8 cellular contexts compared by ENCODE assay signal in the genomic region with DNA sequence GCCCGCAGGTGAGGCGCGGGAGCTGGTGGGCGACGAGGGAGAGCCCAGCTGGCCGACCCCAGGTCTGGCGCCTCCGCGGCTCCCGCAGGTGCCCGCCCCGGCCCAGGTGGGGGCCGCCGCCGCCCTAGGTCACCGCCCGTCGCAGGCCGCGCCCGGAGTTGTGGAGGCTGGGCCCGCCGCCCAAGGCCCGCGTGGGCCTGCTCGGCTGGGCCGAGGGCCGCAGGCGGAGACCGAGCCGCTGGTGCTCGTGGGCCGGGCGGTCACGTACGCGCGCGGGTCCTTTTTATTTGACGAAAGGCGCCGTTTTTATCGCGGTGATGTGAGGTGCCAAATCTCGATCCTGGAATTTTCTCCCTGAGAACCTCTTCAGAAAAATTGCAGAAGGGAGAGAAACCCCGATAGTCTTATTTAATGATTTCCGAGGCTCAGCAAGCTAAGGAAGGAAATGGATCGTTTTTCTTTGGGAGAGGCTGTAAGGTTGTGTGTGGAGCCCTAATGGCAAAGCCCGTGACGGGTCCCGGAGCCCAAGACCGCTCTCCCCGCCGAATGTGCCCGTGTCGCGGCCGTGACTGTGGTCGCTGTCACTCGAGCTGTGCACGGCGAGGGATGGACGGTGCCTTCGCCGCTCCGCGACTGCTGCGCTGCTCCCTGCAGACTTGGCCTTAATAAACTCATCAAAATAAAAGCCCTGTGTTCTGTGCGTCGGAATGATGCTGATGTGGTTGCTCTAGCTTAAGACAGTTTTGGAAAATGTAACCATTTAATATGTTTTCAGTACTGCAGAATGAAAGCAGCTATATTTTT.
DNase-seq lines count a peak whose midpoint lies in the region; ATAC-seq lines count a peak whose summit lies in the region.

No MANE protein-coding gene starts in this region.

- no peaks in the 10 kb centered on the region for H3K9me3 ChIP-seq in endocrine pancreas (ENCODE audit: control insufficient read depth, low read length)

- H3K4me3 ChIP-seq in endocrine pancreas (ENCODE audit: control insufficient read depth, insufficient read depth, low read length), result peak overlapping the region; percentile 89

- H3K27me3 ChIP-seq in endocrine pancreas (ENCODE audit: control insufficient read depth, insufficient read depth, low read length), result no peaks in the 10 kb centered on the region

- peak; percentile 32 for ATAC-seq in HG02623 (IDR thresholded peaks at IDR 0.05; ENCODE audit: unreplicated experiment)

- H3K36me3 ChIP-seq in endocrine pancreas (ENCODE audit: control insufficient read depth, insufficient read depth, low read length), result no peaks in the 10 kb centered on the region

- DNase-seq in NCI-H1417 (lab: John Stamatoyannopoulos, UW) (peak; percentile 21 to 70 (median 57)), NCI-H1417 treated with DMSO at 0.1 percent for 48 hours (lab: John Stamatoyannopoulos, UW) (no peak), NCI-H2227 treated with DMSO at 0.1 percent for 48 hours (lab: John Stamatoyannopoulos, UW) (peak; percentile 37), medulla oblongata (ENCODE audit: extremely low spot score) (peak; percentile 73)
- peak; percentile 43 for DNase-seq in activated CD8-positive, alpha-beta memory T cell treated with anti-CD3 and anti-CD28 coated beads, Interleukin-2, amount 50 U/mL, for 4 hours
- peak; percentile 28 for DNase-seq in stimulated activated CD8-positive, alpha-beta memory T cell treated with anti-CD3 and anti-CD28 coated beads, Interleukin-15, amount 100 ng/mL, for 24 hours (ENCODE audit: low read depth)

- peaks cover 14% of the 10 kb centered on the region for H3K4me1 ChIP-seq in endocrine pancreas (ENCODE audit: control insufficient read depth, insufficient read depth, low read length)

- peak overlapping the region; percentile 90 for H3K9ac ChIP-seq in endocrine pancreas (ENCODE audit: control insufficient read depth, insufficient read depth, low read length)
